Comparison of ENCODE assay signal across 18 cellular contexts in genomic region chr21:19850157-19850556, GRCh38.
"Had no signal": no experiment of that assay in that cellular context is flagged by ENCODE, and none has a peak within 500 bp of the region (broad histone marks: within the 10 kb centered on the region; RNA-seq: fewer than 3 reads in every experiment).

No MANE protein-coding gene starts in this region.

- DNase-seq: occipital lobe; ovary; posterior cingulate gyrus; psoas muscle; right cardiac atrium; right lobe of liver; sigmoid colon; small intestine; stimulated activated CD4-positive, alpha-beta T cell treated with anti-CD3 and anti-CD28 coated beads, Interleukin-15, amount 100 ng/mL, for 24 hours; stimulated activated CD4-positive, alpha-beta T cell treated with anti-CD3 and anti-CD28 coated beads, Interleukin-2, amount 100 ng/mL, for 24 hours; stimulated activated CD4-positive, alpha-beta T cell treated with anti-CD3 and anti-CD28 coated beads, Interleukin-2, amount 100 ng/mL, for 48 hours; stimulated activated CD4-positive, alpha-beta T cell treated with anti-CD3 and anti-CD28 coated beads, Interleukin-4, amount 100 ng/mL, for 24 hours; stimulated activated naive B cell treated with anti-CD40 and anti-IgM and Interleukin-4, amounts not matched to agents 10 μg/mL and 1 μg/mL and 100 μg/mL, for 72 hours; stimulated activated naive CD4-positive, alpha-beta T cell treated with Interleukin-2 at 50 U/mL for 16 hours; stomach; thyroid gland; trophoblast cell; upper lobe of left lung had no signal
